8 cellular contexts compared by ENCODE assay signal in genomic region chr6:149834513-149835481, GRCh38. TPM values are rescaled to one million over a fixed set of nuclear protein-coding genes. Genes with fewer than 3 reads are reported as not detected.
DNase-seq lines count a peak whose midpoint lies in the region; ATAC-seq and TF ChIP-seq lines count a peak whose summit lies in the region.

No MANE protein-coding gene starts in this region.

- intact Hi-C loops in activated CD4-positive, alpha-beta memory T cell treated with anti-CD3 and anti-CD28 coated beads for 36 hours (cut with micrococcal nuclease): loop anchor here (1.0 kb wide), 3 partner anchors 13 to 92 kb away; no protein-coding TSS in a partner anchor

- H4K91ac ChIP-seq in mesenchymal stem cell (ENCODE audit: low read length): no peak overlapping the region

- H3K4me3 ChIP-seq in GM12875 (ENCODE audit: low read depth, low read length) (no peak overlapping the region), mesenchymal stem cell (ENCODE audit: insufficient read depth in 1 of 2, low read depth in 1 of 2, low read length in 2 of 2) (no peak overlapping the region)

- no peak overlapping the region for H2BK5ac ChIP-seq in mesenchymal stem cell (ENCODE audit: low read depth, low read length, poor library complexity, severe bottlenecking)

- H2BK12ac ChIP-seq in mesenchymal stem cell (ENCODE audit: low read length in 2 of 2): no peak overlapping the region

- H3K79me1 ChIP-seq in mesenchymal stem cell (replicated peaks; ENCODE audit: low read length, poor library complexity, severe bottlenecking): no peaks in the 10 kb centered on the region

- WGBS in mesenchymal stem cell: 9% methylated on average over 3 of the region's 5 CpGs

- no peak overlapping the region for H2AK5ac ChIP-seq in mesenchymal stem cell (ENCODE audit: low read length, severe bottlenecking)

- H2AFZ ChIP-seq in mesenchymal stem cell (ENCODE audit: low read depth, low read length): no peak overlapping the region

- no peak for ATAC-seq in GM21528 (IDR thresholded peaks at IDR 0.05; ENCODE audit: low FRiP score, unreplicated experiment)

- H3K36me3 Mint-ChIP-seq in activated CD4-positive, alpha-beta memory T cell treated with anti-CD3 and anti-CD28 coated beads for 36 hours: peaks cover 1% of the 10 kb centered on the region

- H3K4me1 ChIP-seq in mesenchymal stem cell (ENCODE audit: control insufficient read depth, insufficient read depth, low read depth, low read length): peaks cover 2% of the 10 kb centered on the region

- no peak overlapping the region for H3K18ac ChIP-seq in mesenchymal stem cell (ENCODE audit: low read depth in 1 of 2, low read length in 2 of 2)

- H4K8ac ChIP-seq in mesenchymal stem cell (ENCODE audit: low read length): no peak overlapping the region

- no peak overlapping the region for H3K23ac ChIP-seq in mesenchymal stem cell (ENCODE audit: low read length in 2 of 2)

- H2BK120ac ChIP-seq in mesenchymal stem cell (ENCODE audit: low read depth, low read length): no peak overlapping the region

- H3K36me3 ChIP-seq in mesenchymal stem cell (ENCODE audit: control insufficient read depth in 1 of 2, insufficient read depth in 2 of 2, low read depth in 1 of 2, low read length in 2 of 2): peaks cover 3 to 45% of the 10 kb centered on the region in 2 experiments

- H3K4ac ChIP-seq in mesenchymal stem cell (ENCODE audit: low read depth in 1 of 2, low read length in 2 of 2): no peak overlapping the region

- H2BK15ac ChIP-seq in mesenchymal stem cell (ENCODE audit: low read depth, poor library complexity, severe bottlenecking): no peak overlapping the region

- H3K9me3 Mint-ChIP-seq in activated CD4-positive, alpha-beta memory T cell treated with anti-CD3 and anti-CD28 coated beads for 36 hours: no peaks in the 10 kb centered on the region

- H3K9ac ChIP-seq in mesenchymal stem cell (ENCODE audit: low read length): no peak overlapping the region

- H3K4me1 Mint-ChIP-seq in activated CD4-positive, alpha-beta memory T cell treated with anti-CD3 and anti-CD28 coated beads for 36 hours (ENCODE audit: low read depth): peaks cover 2% of the 10 kb centered on the region

- no peaks in the 10 kb centered on the region for H3K9me3 ChIP-seq in mesenchymal stem cell (ENCODE audit: control insufficient read depth, low read length)

- H3K4me3 Mint-ChIP-seq in activated CD4-positive, alpha-beta memory T cell treated with anti-CD3 and anti-CD28 coated beads for 36 hours: no peak overlapping the region

- no peaks in the 10 kb centered on the region for H3K27me3 ChIP-seq in mesenchymal stem cell (ENCODE audit: control insufficient read depth in 1 of 2, insufficient read depth in 1 of 2, low read length in 2 of 2)

- no peaks in the 10 kb centered on the region for H3K27me3 Mint-ChIP-seq in activated CD4-positive, alpha-beta memory T cell treated with anti-CD3 and anti-CD28 coated beads for 36 hours

- H3K14ac ChIP-seq in mesenchymal stem cell (ENCODE audit: low read length in 2 of 2): no peak overlapping the region

- H3K27ac Mint-ChIP-seq in activated CD4-positive, alpha-beta memory T cell treated with anti-CD3 and anti-CD28 coated beads for 36 hours: no peak overlapping the region

- POLR2A ChIA-PET in activated CD4-positive, alpha-beta memory T cell treated with anti-CD3 and anti-CD28 coated beads for 36 hours (lab: Charles Lee): no interaction called here

- CTCF ChIA-PET in activated CD4-positive, alpha-beta memory T cell treated with anti-CD3 and anti-CD28 coated beads for 36 hours (lab: Charles Lee): interaction anchor here (0.6 to 5.5 kb wide), 12 partner anchors 10 to 182 kb away, joined by 3 to 30 read pairs (median 3); no protein-coding TSS in a partner anchor

- DNase-seq in A172 (ENCODE audit: low spot score) (peak; percentile 60), NCI-H524 (lab: John Stamatoyannopoulos, UW) (peak; percentile 42 to 72), ecto neural progenitor cell (ENCODE audit: low spot score) (peak; percentile 68), mesenchymal stem cell (peak; percentile 69)
- peak; percentile 77 for DNase-seq in activated CD4-positive, alpha-beta memory T cell treated with anti-CD3 and anti-CD28 coated beads for 36 hours
- peak; percentile 44 for DNase-seq in stimulated activated CD8-positive, alpha-beta memory T cell treated with anti-CD3 and anti-CD28 coated beads, Interleukin-4, amount 100 ng/mL, for 24 hours (ENCODE audit: low read depth)

- H3K27ac ChIP-seq in mesenchymal stem cell (ENCODE audit: low read length, poor library complexity, severe bottlenecking): no peak overlapping the region

- no peak overlapping the region for H3K4me2 ChIP-seq in mesenchymal stem cell (ENCODE audit: low read length, poor library complexity, severe bottlenecking)

- TF ChIP-seq CTCF in GM12875 (IDR thresholded peaks at IDR 0.05; ENCODE audit: borderline replicate concordance, insufficient read depth, low read depth, low read length): peak; percentile 64; the same call in 1 of the 2 replicates

RNA-seq across cellular contexts. Expression of gene LRP11, which starts 29.4 kb away (rescaled TPM):
- total RNA-seq in A172 (2014; rRNA removed; shearing (Covaris generic)): 43.4 and 43.9 TPM in 2 replicates
- 1 to 10 TPM; 6.7 to 7.2 TPM for total RNA-seq in activated CD4-positive, alpha-beta memory T cell treated with anti-CD3 and anti-CD28 coated beads for 36 hours
- polyA plus RNA-seq in mesenchymal stem cell (2013, experiment 1 of 2): 47.8 TPM
- polyA plus RNA-seq in mesenchymal stem cell (2013, experiment 2 of 2): 47.1 TPM
